In the genomic region with DNA sequence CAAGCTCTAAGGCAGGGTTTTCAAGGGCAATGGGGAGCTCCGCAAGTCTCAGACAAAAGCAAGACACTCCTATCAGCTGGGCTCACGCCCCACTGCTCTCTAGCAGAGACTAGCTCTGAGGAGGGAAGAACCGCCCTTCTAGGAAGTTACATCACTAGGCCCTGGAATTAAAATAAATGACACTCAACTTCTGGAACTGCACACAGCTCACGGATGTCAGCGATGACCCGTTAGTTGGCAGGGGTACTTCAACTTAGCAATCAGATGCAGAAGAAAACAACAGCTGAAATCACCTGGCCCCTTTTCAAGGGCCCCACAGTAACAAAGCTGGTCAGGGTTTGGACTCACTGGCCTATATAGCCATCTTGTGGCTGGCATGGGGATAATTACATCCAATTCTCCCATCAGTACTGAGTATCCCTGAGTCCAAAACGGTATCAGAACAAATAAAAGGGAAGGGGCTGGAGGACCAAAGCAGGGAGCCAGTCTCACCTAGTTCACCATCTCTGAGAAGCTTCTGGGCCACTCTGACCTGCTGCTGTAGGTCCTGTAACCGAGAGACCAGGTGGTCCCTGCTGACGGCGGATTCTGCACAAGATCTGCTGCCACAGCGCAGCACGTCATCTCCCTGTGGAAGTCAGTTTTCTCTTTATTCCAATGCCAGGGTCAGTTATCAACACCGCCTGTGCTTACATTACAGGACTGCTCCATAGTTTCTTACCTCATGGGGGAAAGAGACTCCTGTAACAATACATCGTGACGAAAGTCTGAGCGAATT, we compare ENCODE assay signal across 9 cellular contexts. TPM values are rescaled to one million over a fixed set of nuclear protein-coding genes. Genes with fewer than 3 reads are reported as not detected.
DNase-seq lines count a peak whose midpoint lies in the region; ATAC-seq, FAIRE-seq and TF ChIP-seq lines count a peak whose summit lies in the region.
"Had no signal": no experiment of that assay in that cellular context is flagged by ENCODE, and none has a peak within 500 bp of the region (broad histone marks: within the 10 kb centered on the region; RNA-seq: fewer than 3 reads in every experiment).

No MANE protein-coding gene starts in this region.

- peak overlapping the region in 1 of 2 donors; percentile 24 for H3K9ac ChIP-seq in kidney (ENCODE audit: low read length in 2 of 2)

- peak; percentile 5 for DNase-seq in NCI-H510A (lab: John Stamatoyannopoulos, UW)
- DNase-seq in NCI-H510A treated with DMSO at 0.1 percent for 48 hours (lab: John Stamatoyannopoulos, UW) = no peak
- peak; percentile 10 for DNase-seq in NCI-H2227 treated with DMSO at 0.1 percent for 48 hours (lab: John Stamatoyannopoulos, UW)
- DNase-seq in breast epithelium (ENCODE audit: low spot score in 2 of 2) = peak in 1 of 2 donors; percentile 87
- peak; percentile 83 for DNase-seq in kidney
- DNase-seq in stomach = peak; percentile 63
- DNase-seq in activated gamma-delta T cell (lab: John Stamatoyannopoulos, UW) = no peak

- intact Hi-C loops in breast epithelium (cut with DNase I; ENCODE audit: low total_unique reads) = no loop called here
- intact Hi-C loops in kidney (cut with DNase I) = no loop called here
- intact Hi-C loops in stomach (cut with DNase I; ENCODE audit: low total_unique reads) = no loop called here

- no peak for FAIRE-seq in kidney (lab: Jason Lieb, UNC)
- FAIRE-seq: colon had no signal

- 51 to 65% (median 59%) methylated on average over 16 of the region's 16 CpGs for WGBS in stomach, 5 donors

- no peak for ATAC-seq in GM18498 (IDR thresholded peaks at IDR 0.05; ENCODE audit: unreplicated experiment)

- peak; percentile 66 for TF ChIP-seq EP300 in stomach (IDR thresholded peaks at IDR 0.05)

- TF ChIP-seq CTCF in breast epithelium (IDR thresholded peaks at IDR 0.05) (peak; percentile 46 to 94 (median 81)), kidney (IDR thresholded peaks at IDR 0.05; ENCODE audit: borderline replicate concordance, extremely low read depth, insufficient read depth) (peak; percentile 58), stomach (IDR thresholded peaks at IDR 0.05) (peak in 5 of 7 experiments; percentile 40 to 69 (median 60))

- no peaks in the 10 kb centered on the region for H3K9me3 ChIP-seq in breast epithelium
- no peaks in the 10 kb centered on the region for H3K9me3 ChIP-seq in kidney (ENCODE audit: control insufficient read depth in 1 of 2, low read length in 2 of 2)
- no peaks in the 10 kb centered on the region for H3K9me3 ChIP-seq in stomach

- TF ChIP-seq POLR2A in breast epithelium (IDR thresholded peaks at IDR 0.05) (no peak), stomach (IDR thresholded peaks at IDR 0.05) (peak in 1 of 4 donors; percentile 20)

- H3K27ac ChIP-seq in breast epithelium (peak overlapping the region; percentile 93 to 95), kidney (ENCODE audit: low read depth in 2 of 2, low read length in 2 of 2) (peak overlapping the region; percentile 80 to 89), stomach (peak overlapping the region; percentile 79 to 95 (median 89))

- H3K4me3 ChIP-seq in breast epithelium (peak overlapping the region in 2 of 3 donors; percentile 20 to 54), kidney (ENCODE audit: low read length in 2 of 2) (peak overlapping the region in 1 of 2 donors; percentile 11), stomach (peak overlapping the region in 1 of 4 donors; percentile 6)

- H3K36me3 ChIP-seq in breast epithelium (no peaks in the 10 kb centered on the region), kidney (ENCODE audit: control insufficient read depth in 1 of 2, insufficient read depth in 2 of 2, low read length in 2 of 2) (peaks cover 0 to 18% of the 10 kb centered on the region in 2 donors), stomach (peaks cover 5 to 56% (median 47%) of the 10 kb centered on the region in 4 donors)

- H3K4me1 ChIP-seq in breast epithelium (peaks cover 0 to 9% of the 10 kb centered on the region in 2 donors), kidney (ENCODE audit: control insufficient read depth in 1 of 2, insufficient read depth in 1 of 2, low read depth in 1 of 2, low read length in 2 of 2) (peaks cover 7 to 22% of the 10 kb centered on the region in 2 donors), stomach (peaks cover 16 to 59% (median 42%) of the 10 kb centered on the region in 4 donors)

- H3K27me3 ChIP-seq in breast epithelium = no peaks in the 10 kb centered on the region
- H3K27me3 ChIP-seq in stomach = no peaks in the 10 kb centered on the region

RNA-seq across cellular contexts. Expression of a gene that starts 22.2 kb away (rescaled TPM):
- total RNA-seq in breast epithelium = 1,000 to 10,000 TPM in 1 of 3 donors, 100 to 1,000 TPM in 2; 427 to 3,050 (median 615) TPM
- total RNA-seq in kidney = 121 TPM
- 36.2 TPM for polyA plus RNA-seq in kidney (ENCODE audit: insufficient read depth, low read depth, low replicate concordance)
- total RNA-seq in stomach = 100 to 1,000 TPM in 4 of 5 donors, 10 to 100 TPM in 1; 72.4 to 334 (median 186) TPM
- 100 to 1,000 TPM in 1 of 3 donors, 10 to 100 TPM in 2; 45.5 to 126 (median 68.9) TPM for polyA plus RNA-seq in stomach

RNA-seq across cellular contexts. Expression of a gene that starts 41.4 kb away (rescaled TPM):
- total RNA-seq in breast epithelium (10 to 100 TPM; 18.4 to 30.1 (median 21.3) TPM), kidney (30.6 TPM), stomach (1 to 10 TPM in 2 of 5 donors, under 1 TPM in 3; 0.45 to 4.1 (median 0.87) TPM)
- polyA plus RNA-seq in kidney (ENCODE audit: insufficient read depth, low read depth, low replicate concordance) (209 TPM), stomach (1 to 10 TPM in 2 of 3 donors, under 1 TPM in 1; 0.92 to 5.2 (median 1.9) TPM)

RNA-seq across cellular contexts. Expression of a gene that starts 45.7 kb away (rescaled TPM):
- total RNA-seq in breast epithelium (10 to 100 TPM; 16.0 to 20.3 (median 18.7) TPM), kidney (12.2 TPM), stomach (10 to 100 TPM in 3 of 5 donors, 1 to 10 TPM in 2; 4.7 to 21.0 (median 12.1) TPM)
- polyA plus RNA-seq in kidney (ENCODE audit: insufficient read depth, low read depth, low replicate concordance) (3.4 TPM), stomach (1 to 10 TPM; 2.7 to 6.6 (median 3.8) TPM)

RNA-seq across cellular contexts. Expression of a gene that starts 45.8 kb away (rescaled TPM):
- 10 to 100 TPM; 34.7 to 40.6 (median 34.7) TPM for total RNA-seq in breast epithelium
- 89.0 TPM for total RNA-seq in kidney
- polyA plus RNA-seq in kidney (ENCODE audit: insufficient read depth, low read depth, low replicate concordance) = 26.1 TPM
- total RNA-seq in stomach = 10 to 100 TPM; 10.3 to 57.5 (median 27.7) TPM
- polyA plus RNA-seq in stomach = 10 to 100 TPM; 14.9 to 24.7 (median 22.9) TPM

RNA-seq across cellular contexts. Expression of a gene that starts 59.5 kb away (rescaled TPM):
- total RNA-seq in breast epithelium (10 to 100 TPM; 36.6 to 52.6 (median 41.6) TPM), kidney (28.5 TPM), stomach (10 to 100 TPM; 13.4 to 56.5 (median 14.0) TPM)
- polyA plus RNA-seq in kidney (ENCODE audit: insufficient read depth, low read depth, low replicate concordance) (16.1 TPM), stomach (10 to 100 TPM in 2 of 3 donors, 1 to 10 TPM in 1; 9.3 to 10.6 (median 10.2) TPM)

Comparison
In these comparisons a context has a peak if more than half of its experiments do, and no peak if none do; other contexts are left out.
1. DNase-seq: peak in NCI-H510A (single experiment), NCI-H2227 treated with DMSO at 0.1 percent for 48 hours (single experiment), kidney (single experiment) and stomach (single experiment); none in NCI-H510A treated with DMSO at 0.1 percent for 48 hours (single experiment) and activated gamma-delta T cell (single experiment).
2. Peak in every context shown above with its lines, with median percentiles within 50 percentile points of each other: H3K27ac ChIP-seq and CTCF ChIP-seq.